In genomic region chr19:40398417-40399056, GRCh38 we compare ENCODE assay signal across 1 cellular context.
A peak's percentile ranks its signal among the peaks of the same experiment; 100 is the strongest.
TF ChIP-seq lines count a peak whose summit lies in the region.

No MANE protein-coding gene starts in this region.

TF ChIP-seq in K562, 482 proteins besides CTCF, POLR2A, EP300 and RAD21 (continued from another document and continues in another):
- TF ChIP-seq HMGXB4 (CRISPR knock-in tag; IDR thresholded peaks at IDR 0.05) (no peak), DLX4 (CRISPR knock-in tag; IDR thresholded peaks at IDR 0.05) (no peak), TCF15 (CRISPR knock-in tag; IDR thresholded peaks at IDR 0.05) (no peak), MTA2 (IDR thresholded peaks at IDR 0.05; ENCODE audit: low read depth) (no peak), ATF6 (CRISPR knock-in tag; IDR thresholded peaks at IDR 0.05) (no peak), HINFP (tag; conservative IDR thresholded peaks at IDR 0.05; ENCODE audit: low read depth) (no peak), FOXM1 (IDR thresholded peaks at IDR 0.05; ENCODE audit: low read depth) (no peak), FOXM1 (CRISPR knock-in tag; IDR thresholded peaks at IDR 0.05; ENCODE audit: low read depth) (0 out of 2 replicates have a peak, but pooled peaks have one; percentile 48), BACH1 (tag; IDR thresholded peaks at IDR 0.05) (no peak), LEF1 (IDR thresholded peaks at IDR 0.05) (no peak), MEF2A (IDR thresholded peaks at IDR 0.05; ENCODE audit: control insufficient read depth, low read depth, low read length) (no peak), HES1 (IDR thresholded peaks at IDR 0.05; ENCODE audit: low read depth) (no peak), MXI1 (IDR thresholded peaks at IDR 0.05; ENCODE audit: low read depth, low read length) (no peak), MAX (CRISPR knock-in tag; IDR thresholded peaks at IDR 0.05) (peak; percentile 24; the same call in 1 of the 2 replicates), REST (CRISPR knock-in tag; IDR thresholded peaks at IDR 0.05; ENCODE audit: low read depth) (no peak), MITF (IDR thresholded peaks at IDR 0.05) (no peak), TFAM (CRISPR knock-in tag; conservative IDR thresholded peaks at IDR 0.05) (no peak), CBFB (CRISPR knock-in tag; IDR thresholded peaks at IDR 0.05) (no peak), ZNF511 (CRISPR knock-in tag; IDR thresholded peaks at IDR 0.05) (no peak), STAT6 (CRISPR knock-in tag; IDR thresholded peaks at IDR 0.05) (no peak), SIRT6 (IDR thresholded peaks at IDR 0.05; ENCODE audit: low read depth, low read length) (no peak), HNRNPL (IDR thresholded peaks at IDR 0.05; ENCODE audit: low read depth, low read length) (peak; percentile 44; the same call in 1 of the 2 replicates), RFX5 (IDR thresholded peaks at IDR 0.05; ENCODE audit: low read depth, low read length) (no peak), RBM17 (IDR thresholded peaks at IDR 0.05; ENCODE audit: borderline replicate concordance, low read depth, low read length) (no peak), HMBOX1 (IDR thresholded peaks at IDR 0.05) (peak; percentile 59), HDAC3 (IDR thresholded peaks at IDR 0.05; ENCODE audit: borderline replicate concordance, partially characterized antibody) (no peak), ETS1 (conservative IDR thresholded peaks at IDR 0.05; ENCODE audit: control insufficient read depth, low read depth, low read length) (no peak), MAZ (CRISPR knock-in tag; conservative IDR thresholded peaks at IDR 0.05 in 1 of 2, IDR thresholded peaks at IDR 0.05 in 1 of 2) (0 out of 4 replicates have a peak, but pooled peaks of 1 of the 2 experiments have one; percentile 17), ZNF668 (CRISPR knock-in tag; IDR thresholded peaks at IDR 0.05) (no peak), PCBP1 (IDR thresholded peaks at IDR 0.05; ENCODE audit: low read depth, low read length, poor library complexity, severe bottlenecking) (peak; percentile 26), FOXJ3 (CRISPR knock-in tag; IDR thresholded peaks at IDR 0.05) (no peak), ZEB2 (IDR thresholded peaks at IDR 0.05) (no peak), ZNF445 (CRISPR knock-in tag; IDR thresholded peaks at IDR 0.05; ENCODE audit: low read depth) (no peak), THAP7 (CRISPR knock-in tag; IDR thresholded peaks at IDR 0.05) (no peak), SETDB1 (IDR thresholded peaks at IDR 0.05; ENCODE audit: low read length) (no peak), XRCC5 (IDR thresholded peaks at IDR 0.05; ENCODE audit: low read depth, low read length) (no peak), SMAD3 (CRISPR knock-in tag; conservative IDR thresholded peaks at IDR 0.05) (no peak), DACH1 (IDR thresholded peaks at IDR 0.05; ENCODE audit: partially characterized antibody) (no peak), ZNF197 (CRISPR knock-in tag; IDR thresholded peaks at IDR 0.05; ENCODE audit: low read depth) (no peak), ZBTB2 (IDR thresholded peaks at IDR 0.05) (no peak), ZNF830 (CRISPR knock-in tag; IDR thresholded peaks at IDR 0.05) (no peak)
